ENCODE assay signal across 2 cellular contexts in the genomic region with DNA sequence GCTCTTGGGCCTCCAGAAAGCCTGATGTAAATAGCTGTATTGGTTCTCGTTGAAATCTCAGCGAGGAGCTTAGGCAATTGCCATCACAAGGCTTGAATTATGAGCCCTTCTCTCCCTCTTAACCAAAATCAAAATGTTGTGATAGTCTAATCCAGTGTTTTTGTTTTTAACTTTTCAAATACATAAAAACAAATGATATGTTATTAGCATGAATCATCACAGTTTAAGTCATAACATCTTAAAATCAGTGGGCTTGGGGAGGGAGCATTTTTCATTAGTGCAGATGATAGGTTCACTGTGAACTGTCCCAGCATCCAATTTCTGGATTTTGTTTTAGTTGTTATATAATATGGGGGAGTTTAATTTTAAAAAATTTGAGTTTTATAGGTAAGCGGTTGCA.
TF ChIP-seq lines count a peak whose summit lies in the region.

No MANE protein-coding gene starts in this region.

TF ChIP-seq in endothelial cell of umbilical vein, 7 proteins besides CTCF, POLR2A, EP300 and RAD21:
- TF ChIP-seq, protein P1, sequence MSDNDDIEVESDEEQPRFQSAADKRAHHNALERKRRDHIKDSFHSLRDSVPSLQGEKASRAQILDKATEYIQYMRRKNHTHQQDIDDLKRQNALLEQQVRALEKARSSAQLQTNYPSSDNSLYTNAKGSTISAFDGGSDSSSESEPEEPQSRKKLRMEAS (IDR thresholded peaks at IDR 0.05; ENCODE audit: insufficient read depth, insufficient read length) = no peak

TF ChIP-seq in SK-N-SH, 30 proteins besides CTCF, POLR2A, EP300 and RAD21:
- TF ChIP-seq TEAD4 (IDR thresholded peaks at IDR 0.05; ENCODE audit: borderline replicate concordance, insufficient read depth) = no peak
- TF ChIP-seq RCOR1 (IDR thresholded peaks at IDR 0.05; ENCODE audit: low read length) = no peak
- TF ChIP-seq SIN3A (IDR thresholded peaks at IDR 0.05; ENCODE audit: borderline replicate concordance, low read depth, low read length) = no peak
- TF ChIP-seq FOXJ3 (CRISPR knock-in tag; IDR thresholded peaks at IDR 0.05) = no peak
- TF ChIP-seq, protein P1 (IDR thresholded peaks at IDR 0.05; ENCODE audit: low read depth) = no peak
- TF ChIP-seq TAF1 (IDR thresholded peaks at IDR 0.05; ENCODE audit: borderline replicate concordance, low read depth, low read length) = no peak
- TF ChIP-seq, protein P2, sequence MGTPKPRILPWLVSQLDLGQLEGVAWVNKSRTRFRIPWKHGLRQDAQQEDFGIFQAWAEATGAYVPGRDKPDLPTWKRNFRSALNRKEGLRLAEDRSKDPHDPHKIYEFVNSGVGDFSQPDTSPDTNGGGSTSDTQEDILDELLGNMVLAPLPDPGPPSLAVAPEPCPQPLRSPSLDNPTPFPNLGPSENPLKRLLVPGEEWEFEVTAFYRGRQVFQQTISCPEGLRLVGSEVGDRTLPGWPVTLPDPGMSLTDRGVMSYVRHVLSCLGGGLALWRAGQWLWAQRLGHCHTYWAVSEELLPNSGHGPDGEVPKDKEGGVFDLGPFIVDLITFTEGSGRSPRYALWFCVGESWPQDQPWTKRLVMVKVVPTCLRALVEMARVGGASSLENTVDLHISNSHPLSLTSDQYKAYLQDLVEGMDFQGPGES (IDR thresholded peaks at IDR 0.05; ENCODE audit: low read depth, low read length) = no peak
- TF ChIP-seq EZH2phosphoT487 (IDR thresholded peaks at IDR 0.05; ENCODE audit: borderline replicate concordance, low read depth) = no peak
- no peak for TF ChIP-seq SMC3 (IDR thresholded peaks at IDR 0.05; ENCODE audit: low read depth, low read length)
- TF ChIP-seq MXI1 (IDR thresholded peaks at IDR 0.05; ENCODE audit: low read depth, low read length) = no peak
- TF ChIP-seq RFX5 (IDR thresholded peaks at IDR 0.05; ENCODE audit: low read length) = no peak
- TF ChIP-seq FOXM1 (IDR thresholded peaks at IDR 0.05; ENCODE audit: low read depth) = no peak
- TF ChIP-seq NRF1 (IDR thresholded peaks at IDR 0.05; ENCODE audit: low read depth, low read length) = no peak
- no peak for TF ChIP-seq MEF2A (IDR thresholded peaks at IDR 0.05; ENCODE audit: borderline replicate concordance, low read depth)
- TF ChIP-seq JUND (IDR thresholded peaks at IDR 0.05) = no peak
- TF ChIP-seq, protein P3, sequence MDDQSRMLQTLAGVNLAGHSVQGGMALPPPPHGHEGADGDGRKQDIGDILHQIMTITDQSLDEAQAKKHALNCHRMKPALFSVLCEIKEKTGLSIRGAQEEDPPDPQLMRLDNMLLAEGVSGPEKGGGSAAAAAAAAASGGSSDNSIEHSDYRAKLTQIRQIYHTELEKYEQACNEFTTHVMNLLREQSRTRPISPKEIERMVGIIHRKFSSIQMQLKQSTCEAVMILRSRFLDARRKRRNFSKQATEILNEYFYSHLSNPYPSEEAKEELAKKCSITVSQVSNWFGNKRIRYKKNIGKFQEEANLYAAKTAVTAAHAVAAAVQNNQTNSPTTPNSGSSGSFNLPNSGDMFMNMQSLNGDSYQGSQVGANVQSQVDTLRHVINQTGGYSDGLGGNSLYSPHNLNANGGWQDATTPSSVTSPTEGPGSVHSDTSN (IDR thresholded peaks at IDR 0.05) = no peak
